In genomic region chr17:55237826-55238196, GRCh38 we compare ENCODE assay signal across 8 cellular contexts. TPM values are rescaled to one million over a fixed set of nuclear protein-coding genes. Genes with fewer than 3 reads are reported as not detected.
DNase-seq lines count a peak whose midpoint lies in the region; ATAC-seq and TF ChIP-seq lines count a peak whose summit lies in the region.

No MANE protein-coding gene starts in this region.

- H3K36me3 ChIP-seq in CD8-positive, alpha-beta memory T cell (ENCODE audit: insufficient read depth, low read length) = no peaks in the 10 kb centered on the region
- no peaks in the 10 kb centered on the region for H3K36me3 ChIP-seq in IMR-90 (ENCODE audit: control insufficient read depth, insufficient read depth, low read length)
- no peaks in the 10 kb centered on the region for H3K36me3 ChIP-seq in neural progenitor cell

- no peak overlapping the region for H3K23ac ChIP-seq in IMR-90 (ENCODE audit: low read depth, low read length)

- dilution Hi-C loops in IMR-90 (cut with HindIII; ENCODE audit: low sequenced_read_pairs, unreplicated experiment) = no loop called here

- no peak overlapping the region for H3K18ac ChIP-seq in IMR-90 (ENCODE audit: low read depth, low read length)

- POLR2A ChIA-PET in CD8-positive, alpha-beta memory T cell (lab: Charles Lee) = interaction anchor here (1.4 to 2.2 kb wide), 2 partner anchors 26 to 28 kb away, joined by 9 to 17 read pairs; partner anchors contain the start of gene HLF
- POLR2A ChIA-PET in IMR-90 (lab: Charles Lee; ENCODE audit: unreplicated experiment) = no interaction called here

- no peak for TF ChIP-seq POLR2A in IMR-90 (IDR thresholded peaks at IDR 0.05; ENCODE audit: low read depth, low read length)

- H3K27ac ChIP-seq in CD8-positive, alpha-beta memory T cell (ENCODE audit: low read depth, low read length) = peak overlapping the region; percentile 9
- H3K27ac ChIP-seq in IMR-90 (ENCODE audit: insufficient read depth, low read length) (no peak overlapping the region), coronary artery (peak overlapping the region; percentile 44 to 70), neural progenitor cell (no peak overlapping the region)

- H4K20me1 ChIP-seq in IMR-90 (ENCODE audit: insufficient read depth, low read length) (no peaks in the 10 kb centered on the region), neural progenitor cell (ENCODE audit: low read depth) (no peaks in the 10 kb centered on the region)

- no peaks in the 10 kb centered on the region for H3K79me2 ChIP-seq in neural progenitor cell (ENCODE audit: low read depth)

- H2BK20ac ChIP-seq in IMR-90 (ENCODE audit: low read depth, low read length) = no peak overlapping the region

- no peak overlapping the region for H4K91ac ChIP-seq in IMR-90 (ENCODE audit: insufficient read depth, low read depth, low read length)

- CTCF ChIA-PET in CD8-positive, alpha-beta memory T cell (lab: Charles Lee) = interaction anchor here (0.6 to 3.0 kb wide), 6 partner anchors 9 to 28 kb away, joined by 3 to 13 read pairs (median 4); no protein-coding TSS in a partner anchor
- CTCF ChIA-PET in IMR-90 (lab: Yijun Ruan, JAX) = interaction anchor here (0.7 kb wide), 1 partner anchor 20 kb away, joined by 3 read pairs; no protein-coding TSS in a partner anchor

- no peak for TF ChIP-seq CTCF in IMR-90 (conservative IDR thresholded peaks at IDR 0.05; ENCODE audit: low read depth, low read length)
- TF ChIP-seq CTCF in coronary artery (IDR thresholded peaks at IDR 0.05) = no peak
- no peak for TF ChIP-seq CTCF in neural progenitor cell (IDR thresholded peaks at IDR 0.05)

- no peak for DNase-seq in CD8-positive, alpha-beta memory T cell
- DNase-seq in IMR-90 = no peak
- no peak for DNase-seq in coronary artery (ENCODE audit: low spot score)
- DNase-seq in neural progenitor cell (ENCODE audit: low spot score) = no peak
- DNase-seq in stimulated activated naive CD4-positive, alpha-beta T cell treated with Interleukin-2 at 50 U/mL for 16 hours (lab: John Stamatoyannopoulos, UW) = no peak
- no peak for DNase-seq in anterior cingulate cortex (lab: John Stamatoyannopoulos, UW)
- DNase-seq in UCSD-AML1 (lab: John Stamatoyannopoulos, UW; ENCODE audit: unreplicated experiment) = no peak

- H2AFZ ChIP-seq in IMR-90 (replicated peaks; ENCODE audit: low read length, poor library complexity) = peak overlapping the region; percentile 85
- peak overlapping the region; percentile 86 for H2AFZ ChIP-seq in neural progenitor cell (replicated peaks)

- peaks cover 0 to 3% (median 0%) of the 10 kb centered on the region in 5 donors for H3K9me3 Mint-ChIP-seq in CD8-positive, alpha-beta memory T cell
- H3K9me3 Mint-ChIP-seq in neural progenitor cell = no peaks in the 10 kb centered on the region

- H3K4me2 ChIP-seq in IMR-90 (ENCODE audit: low read depth, low read length) (peak overlapping the region; percentile 45), neural progenitor cell (peak overlapping the region; percentile 86)

- BruUV-seq in IMR-90 (replicated peaks; lab: Mats Ljungman, UMichigan) = no TSS peak

- H3K27me3 Mint-ChIP-seq in CD8-positive, alpha-beta memory T cell = peaks cover 10 to 16% of the 10 kb centered on the region in 2 donors
- peaks cover 4% of the 10 kb centered on the region for H3K27me3 Mint-ChIP-seq in neural progenitor cell (ENCODE audit: insufficient read depth, low read depth)

- H3K79me1 ChIP-seq in IMR-90 (ENCODE audit: low read depth in 1 of 2, low read length in 2 of 2) = no peaks in the 10 kb centered on the region

- 8% methylated on average over 6 of the region's 7 CpGs; no CpG with 5 or more reads in 1 of the 2 experiments for WGBS in IMR-90 (ENCODE audit: extremely low coverage in 2 of 2, insufficient read length in 1 of 2), 2 experiments

- H2BK5ac ChIP-seq in IMR-90 (ENCODE audit: low read depth, low read length, poor library complexity, severe bottlenecking) = no peak overlapping the region

- H2BK15ac ChIP-seq in IMR-90 (ENCODE audit: low read depth, low read length) = no peak overlapping the region

- peaks cover 19 to 20% (median 19%) of the 10 kb centered on the region in 3 donors for H3K4me1 Mint-ChIP-seq in CD8-positive, alpha-beta memory T cell
- peaks cover 8% of the 10 kb centered on the region for H3K4me1 Mint-ChIP-seq in neural progenitor cell

- H3K4me3 ChIP-seq in CD8-positive, alpha-beta memory T cell (ENCODE audit: low read length) = peak overlapping the region; percentile 65
- H3K4me3 ChIP-seq in IMR-90 (ENCODE audit: insufficient read depth, low read depth, low read length) (peak overlapping the region; percentile 46), coronary artery (peak overlapping the region; percentile 68), neural progenitor cell (peak overlapping the region; percentile 55)

- no peak overlapping the region for H2AK9ac ChIP-seq in IMR-90 (replicated peaks; ENCODE audit: low read depth, low read length, poor library complexity)

- H3K14ac ChIP-seq in IMR-90 (replicated peaks; ENCODE audit: low read depth, low read length) = no peak overlapping the region

- in situ Hi-C loops in IMR-90 (cut with MboI; ENCODE audit: low sequenced_read_pairs) = no loop called here

- no peak overlapping the region for H4K5ac ChIP-seq in IMR-90 (ENCODE audit: low read depth, low read length)

- peaks cover 19% of the 10 kb centered on the region for H3F3A ChIP-seq in neural progenitor cell (ENCODE audit: low read depth)

- no peaks in the 10 kb centered on the region for H3K9me3 ChIP-seq in CD8-positive, alpha-beta memory T cell (ENCODE audit: low read length)
- H3K9me3 ChIP-seq in IMR-90 (ENCODE audit: control insufficient read depth, insufficient read depth, low read length) = no peaks in the 10 kb centered on the region
- no peaks in the 10 kb centered on the region for H3K9me3 ChIP-seq in neural progenitor cell (ENCODE audit: low read depth)

- H3K36me3 Mint-ChIP-seq in CD8-positive, alpha-beta memory T cell = peaks cover 0 to 5% (median 0%) of the 10 kb centered on the region in 3 donors
- H3K36me3 Mint-ChIP-seq in neural progenitor cell = no peaks in the 10 kb centered on the region

- peak overlapping the region in 7 of 8 donors; percentile 21 to 86 (median 84) for H3K27ac Mint-ChIP-seq in CD8-positive, alpha-beta memory T cell
- H3K27ac Mint-ChIP-seq in neural progenitor cell = no peak overlapping the region

- no peak overlapping the region for H2AK5ac ChIP-seq in IMR-90 (ENCODE audit: low read depth, low read length)

- H3K56ac ChIP-seq in IMR-90 (ENCODE audit: extremely low read depth, insufficient read depth, low read length) = no peak overlapping the region

- H2BK120ac ChIP-seq in IMR-90 (ENCODE audit: low read depth, low read length) = no peak overlapping the region

- no peak overlapping the region for H3K9ac ChIP-seq in IMR-90 (ENCODE audit: low read depth, low read length)
- H3K9ac ChIP-seq in neural progenitor cell = no peak overlapping the region

- H3K9me1 ChIP-seq in IMR-90 (ENCODE audit: insufficient read depth, low read length) = no peaks in the 10 kb centered on the region

- no peak for TF ChIP-seq RAD21 in IMR-90 (IDR thresholded peaks at IDR 0.05; ENCODE audit: low read length)

- peaks cover 19% of the 10 kb centered on the region for H3K4me1 ChIP-seq in CD8-positive, alpha-beta memory T cell (ENCODE audit: insufficient read depth, low read length)
- H3K4me1 ChIP-seq in IMR-90 (ENCODE audit: control insufficient read depth, insufficient read depth, low read length) = no peaks in the 10 kb centered on the region
- peaks cover 8% of the 10 kb centered on the region for H3K4me1 ChIP-seq in neural progenitor cell

- no peak overlapping the region for H3K4ac ChIP-seq in IMR-90 (ENCODE audit: low read depth, low read length)

- ATAC-seq in IMR-90 (ENCODE audit: low read depth) (no peak), GM18498 (IDR thresholded peaks at IDR 0.05; ENCODE audit: unreplicated experiment) (no peak)

- H4K8ac ChIP-seq in IMR-90 (ENCODE audit: low read depth in 2 of 2, low read length in 2 of 2) = 0 out of 4 replicates have a peak overlapping the region, but pooled peaks of 1 of the 2 experiments have one; percentile 16

- H3K27me3 ChIP-seq in CD8-positive, alpha-beta memory T cell (ENCODE audit: insufficient read depth, low read length, poor library complexity, severe bottlenecking) = no peaks in the 10 kb centered on the region
- H3K27me3 ChIP-seq in IMR-90 (ENCODE audit: control insufficient read depth, insufficient read depth, low read length) (peaks cover 2% of the 10 kb centered on the region; the same call in 1 of the 2 replicates), neural progenitor cell (peaks cover 53% of the 10 kb centered on the region)

- peak overlapping the region; percentile 33 to 89 (median 68) for H3K4me3 Mint-ChIP-seq in CD8-positive, alpha-beta memory T cell
- peak overlapping the region; percentile 75 for H3K4me3 Mint-ChIP-seq in neural progenitor cell

- intact Hi-C loops in IMR-90 (cut with micrococcal nuclease) = loop anchor here (1.0 kb wide), 1 partner anchor 26 kb away; the partner anchor contains the start of gene HLF

TF ChIP-seq in IMR-90, 13 proteins besides CTCF, POLR2A, EP300 and RAD21:
- TF ChIP-seq MAFK (IDR thresholded peaks at IDR 0.05; ENCODE audit: low read depth, low read length) (no peak), RFX5 (IDR thresholded peaks at IDR 0.05; ENCODE audit: low read depth, low read length) (no peak), CEBPB (IDR thresholded peaks at IDR 0.05; ENCODE audit: low read depth, low read length) (no peak), FOS (IDR thresholded peaks at IDR 0.05; ENCODE audit: low read depth, low read length) (no peak), USF2 (IDR thresholded peaks at IDR 0.05; ENCODE audit: low read depth, low read length) (no peak)
TF ChIP-seq in IMR-90: peak in this region for 0.

RNA-seq across cellular contexts. Expression of gene HLF, which starts 26.9 kb away (rescaled TPM):
- total RNA-seq in CD8-positive, alpha-beta memory T cell = under 1 TPM; 0.81 to 0.93 TPM
- 0.59 TPM for polyA plus RNA-seq in CD8-positive, alpha-beta memory T cell
- total RNA-seq in IMR-90 (2012; rRNA removed) (0.18 TPM in 1 of 2 replicates, not detected in the other), neural progenitor cell (ENCODE audit: low replicate concordance) (0.06 and 0.11 TPM in 2 replicates)
- not detected in 2 replicates for polyA plus RNA-seq in IMR-90 (2012; rRNA removed)
- polyA plus RNA-seq in IMR-90 (2012; cell fraction: cytosol; rRNA removed) = not detected in 2 replicates
- polyA plus RNA-seq in IMR-90 (2012; cell fraction: nucleus; rRNA removed; ENCODE audit: low replicate concordance) = not detected in 2 replicates

Comparison
In these comparisons a context has a peak if more than half of its experiments do, and no peak if none do; other contexts are left out.
1. H3K27ac ChIP-seq: peak in CD8-positive, alpha-beta memory T cell (single experiment) and coronary artery (2 of 2); none in IMR-90 (single experiment) and neural progenitor cell (single experiment).
2. Peak in every context shown above with its lines, with median percentiles within 50 percentile points of each other: H3K4me3 ChIP-seq.